Comparison of ENCODE assay signal across 21 cellular contexts in genomic region chr16:48958681-48959080, GRCh38.
DNase-seq lines count a peak whose midpoint lies in the region; ATAC-seq, FAIRE-seq and TF ChIP-seq lines count a peak whose summit lies in the region.
"Had no signal": no experiment of that assay in that cellular context is flagged by ENCODE, and none has a peak within 500 bp of the region (broad histone marks: within the 10 kb centered on the region; RNA-seq: fewer than 3 reads in every experiment).

No MANE protein-coding gene starts in this region.

- peaks cover 12% of the 10 kb centered on the region for H3K4me1 Mint-ChIP-seq in astrocyte (ENCODE audit: low read depth, unreplicated experiment)
- H3K4me1 Mint-ChIP-seq: CD8-positive, alpha-beta memory T cell had no signal

- no peaks in the 10 kb centered on the region for H3K79me2 ChIP-seq in astrocyte (ENCODE audit: insufficient read depth, low read length)
- no peaks in the 10 kb centered on the region for H3K79me2 ChIP-seq in HepG2 (ENCODE audit: insufficient read depth, low read length)

- no peak for TF ChIP-seq CTCF in heart left ventricle (IDR thresholded peaks at IDR 0.05)
- TF ChIP-seq CTCF in left ventricle myocardium inferior (IDR thresholded peaks at IDR 0.05; ENCODE audit: borderline replicate concordance), result no peak
- no peak for TF ChIP-seq CTCF in astrocyte (IDR thresholded peaks at IDR 0.05; ENCODE audit: insufficient read depth, low read depth, low read length)
- TF ChIP-seq CTCF in spleen (IDR thresholded peaks at IDR 0.05 in 8 of 11, conservative IDR thresholded peaks at IDR 0.05 in 3 of 11), result no peak
- no peak for TF ChIP-seq CTCF in HepG2 (CRISPR knock-in tag; IDR thresholded peaks at IDR 0.05)

- no peak overlapping the region for H3K9ac ChIP-seq in astrocyte (ENCODE audit: low read length)
- H3K9ac ChIP-seq in HepG2 (ENCODE audit: insufficient read depth, low read depth, low read length), result no peak overlapping the region

- H3K27me3 ChIP-seq in heart left ventricle (no peaks in the 10 kb centered on the region), left ventricle myocardium inferior (ENCODE audit: low read depth) (no peaks in the 10 kb centered on the region), astrocyte (ENCODE audit: insufficient read depth, low read length) (peaks cover 3% of the 10 kb centered on the region), spleen (replicated peaks in 1 of 7) (no peaks in the 10 kb centered on the region), HepG2 (ENCODE audit: control insufficient read depth in 1 of 2, insufficient read depth in 2 of 2, low read length in 2 of 2) (no peaks in the 10 kb centered on the region; a peak in 2 of 5 replicates)
- H3K27me3 ChIP-seq: Peyer's patch had no signal

- FAIRE-seq in astrocyte (lab: Jason Lieb, UNC), result no peak
- no peak for FAIRE-seq in HepG2 (lab: Jason Lieb, UNC)
- FAIRE-seq: GM19239, H54 had no signal

- no peak overlapping the region for H3K27ac Mint-ChIP-seq in astrocyte (ENCODE audit: unreplicated experiment)
- H3K27ac Mint-ChIP-seq: CD8-positive, alpha-beta memory T cell had no signal

- H3K36me3 ChIP-seq in heart left ventricle, result no peaks in the 10 kb centered on the region
- H3K36me3 ChIP-seq in left ventricle myocardium inferior, result no peaks in the 10 kb centered on the region
- H3K36me3 ChIP-seq in astrocyte (ENCODE audit: insufficient read depth, low read length), result no peaks in the 10 kb centered on the region
- H3K36me3 ChIP-seq in spleen, result no peaks in the 10 kb centered on the region
- H3K36me3 ChIP-seq in HepG2 (replicated peaks in 1 of 2; ENCODE audit: control insufficient read depth in 1 of 2, insufficient read depth in 2 of 2, low read length in 2 of 2), result no peaks in the 10 kb centered on the region
- H3K36me3 ChIP-seq: Peyer's patch had no signal

- no peaks in the 10 kb centered on the region for H4K20me1 ChIP-seq in astrocyte (ENCODE audit: insufficient read depth, low read length)
- H4K20me1 ChIP-seq in HepG2 (ENCODE audit: insufficient read depth, low read length), result no peaks in the 10 kb centered on the region

- CTCF ChIA-PET in HepG2 (lab: Yijun Ruan, JAX; ENCODE audit: low intra/inter-chr PET ratio, low total read pairs), result no interaction called here

- H3K4me3 ChIP-seq in heart left ventricle (no peak overlapping the region), left ventricle myocardium inferior (no peak overlapping the region), astrocyte (ENCODE audit: insufficient read depth, low read depth, low read length) (no peak overlapping the region), spleen (no peak overlapping the region), HepG2 (replicated peaks in 1 of 3; ENCODE audit: insufficient read depth in 1 of 3, low read depth in 2 of 3, low read length in 3 of 3) (no peak overlapping the region)
- H3K4me3 ChIP-seq: Peyer's patch had no signal

- no TSS peak for BruUV-seq in HepG2 (replicated peaks; lab: Mats Ljungman, UMichigan)

- H3K27ac ChIP-seq in heart left ventricle (peak overlapping the region in 1 of 12 donors; percentile 22), left ventricle myocardium inferior (replicated peaks) (no peak overlapping the region), astrocyte (ENCODE audit: low read depth, low read length) (no peak overlapping the region), spleen (no peak overlapping the region), HepG2 (ENCODE audit: extremely low read length, insufficient read depth, low read length) (no peak overlapping the region)
- H3K27ac ChIP-seq: C4-2B, Peyer's patch had no signal

- in situ Hi-C loops in HepG2 (cut with HindIII; ENCODE audit: extremely low pct_ligation_motif_present, low pct_unique_long_range_greater_than_20kb), result no loop called here

- peak; percentile 33 to 68 (median 49) for ATAC-seq in heart left ventricle
- ATAC-seq in left cardiac atrium, result peak; percentile 15 to 62
- no peak; the same call in 2 of the 3 replicates for ATAC-seq in HepG2

- WGBS in heart left ventricle, 4 donors, result 47 to 58% (median 48%) methylated on average over 5 of the region's 5 CpGs
- WGBS in spleen, 5 donors, result 76 to 87% (median 78%) methylated on average over 5 of the region's 5 CpGs
- WGBS in HepG2 (ENCODE audit: low lambda C conversion rate), result 13% methylated on average over 5 of the region's 5 CpGs

- DNase-seq in heart left ventricle (peak in 2 of 5 donors; percentile 33 to 37), left ventricle myocardium inferior (no peak), astrocyte (ENCODE audit: low read depth) (peak; percentile 44), left cardiac atrium (no peak), spleen (peak; percentile 22), mesenteric fat pad (ENCODE audit: low spot score) (no peak), HepG2 (ENCODE audit: low spot score) (no peak), iPS-NIHi7 (ENCODE audit: extremely low spot score) (no peak)
- DNase-seq: CD8-positive, alpha-beta memory T cell; GF-D8; KBM-7; NCI-H1092; NCI-H1436; NCI-H187 treated with DMSO at 0.1 percent for 48 hours; NCI-H2107; NCI-H510A; Peyer's patch; SHP77 had no signal

- H2AFZ ChIP-seq in astrocyte (ENCODE audit: low read depth, low read length) (no peak overlapping the region), HepG2 (ENCODE audit: low read length) (no peak overlapping the region)

- H3K4me2 ChIP-seq in astrocyte (ENCODE audit: low read length) (no peak overlapping the region), HepG2 (ENCODE audit: low read depth, low read length) (no peak overlapping the region)

- H3K4me1 ChIP-seq in heart left ventricle (peaks cover 0 to 36% (median 5%) of the 10 kb centered on the region in 12 donors), left ventricle myocardium inferior (peaks cover 22% of the 10 kb centered on the region), astrocyte (ENCODE audit: insufficient read depth, low read length) (peaks cover 9% of the 10 kb centered on the region), spleen (no peaks in the 10 kb centered on the region), HepG2 (ENCODE audit: insufficient read depth, low read length) (no peaks in the 10 kb centered on the region)
- H3K4me1 ChIP-seq: Peyer's patch had no signal

- H3K27me3 Mint-ChIP-seq in astrocyte (ENCODE audit: low read depth, unreplicated experiment), result peaks cover 6% of the 10 kb centered on the region
- H3K27me3 Mint-ChIP-seq: CD8-positive, alpha-beta memory T cell had no signal

- H3K9me3 ChIP-seq in heart left ventricle (no peaks in the 10 kb centered on the region), left ventricle myocardium inferior (replicated peaks) (no peaks in the 10 kb centered on the region), astrocyte (ENCODE audit: insufficient read depth, low read depth, low read length) (no peaks in the 10 kb centered on the region), spleen (peaks cover 0 to 7% (median 0%) of the 10 kb centered on the region in 8 donors), HepG2 (ENCODE audit: low read length) (peaks cover 13% of the 10 kb centered on the region)
- H3K9me3 ChIP-seq: Peyer's patch had no signal

- TF ChIP-seq POLR2A in heart left ventricle (IDR thresholded peaks at IDR 0.05), result no peak
- TF ChIP-seq POLR2A in spleen (IDR thresholded peaks at IDR 0.05), result no peak
- no peak for TF ChIP-seq POLR2A in HepG2 (IDR thresholded peaks at IDR 0.05; ENCODE audit: insufficient read depth in 1 of 2, low read depth in 2 of 2, low read length in 2 of 2)

- TF ChIP-seq RAD21 in HepG2 (CRISPR knock-in tag; IDR thresholded peaks at IDR 0.05), result no peak

- no peak overlapping the region for H3K4me3 Mint-ChIP-seq in astrocyte (ENCODE audit: unreplicated experiment)
- H3K4me3 Mint-ChIP-seq: CD8-positive, alpha-beta memory T cell had no signal

- POLR2A ChIA-PET in HepG2 (lab: Yijun Ruan, JAX), result no interaction called here

- no peak for TF ChIP-seq EP300 in HepG2 (IDR thresholded peaks at IDR 0.05; ENCODE audit: low read depth in 2 of 2, low read length in 2 of 2)
- no peak for TF ChIP-seq EP300 in HepG2 (CRISPR knock-in tag; IDR thresholded peaks at IDR 0.05; ENCODE audit: borderline replicate concordance)

- intact Hi-C loops in heart left ventricle (cut with DNase I) (no loop called here), left ventricle myocardium inferior (cut with micrococcal nuclease) (no loop called here), left cardiac atrium (cut with DNase I) (no loop called here), spleen (cut with DNase I; ENCODE audit: low total_unique reads) (no loop called here), HepG2 (cut with micrococcal nuclease; ENCODE audit: unreplicated experiment) (no loop called here)

- H3K9me3 Mint-ChIP-seq in astrocyte (ENCODE audit: unreplicated experiment), result no peaks in the 10 kb centered on the region

- H3K36me3 Mint-ChIP-seq in astrocyte (ENCODE audit: low read depth, unreplicated experiment), result no peaks in the 10 kb centered on the region
- H3K36me3 Mint-ChIP-seq: CD8-positive, alpha-beta memory T cell had no signal

TF ChIP-seq in HepG2, 621 proteins besides CTCF, POLR2A, EP300 and RAD21 (continues in another document):
- TF ChIP-seq, protein P1, sequence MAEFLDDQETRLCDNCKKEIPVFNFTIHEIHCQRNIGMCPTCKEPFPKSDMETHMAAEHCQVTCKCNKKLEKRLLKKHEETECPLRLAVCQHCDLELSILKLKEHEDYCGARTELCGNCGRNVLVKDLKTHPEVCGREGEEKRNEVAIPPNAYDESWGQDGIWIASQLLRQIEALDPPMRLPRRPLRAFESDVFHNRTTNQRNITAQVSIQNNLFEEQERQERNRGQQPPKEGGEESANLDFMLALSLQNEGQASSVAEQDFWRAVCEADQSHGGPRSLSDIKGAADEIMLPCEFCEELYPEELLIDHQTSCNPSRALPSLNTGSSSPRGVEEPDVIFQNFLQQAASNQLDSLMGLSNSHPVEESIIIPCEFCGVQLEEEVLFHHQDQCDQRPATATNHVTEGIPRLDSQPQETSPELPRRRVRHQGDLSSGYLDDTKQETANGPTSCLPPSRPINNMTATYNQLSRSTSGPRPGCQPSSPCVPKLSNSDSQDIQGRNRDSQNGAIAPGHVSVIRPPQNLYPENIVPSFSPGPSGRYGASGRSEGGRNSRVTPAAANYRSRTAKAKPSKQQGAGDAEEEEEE (CRISPR knock-in tag; IDR thresholded peaks at IDR 0.05; ENCODE audit: borderline replicate concordance), result no peak
- TF ChIP-seq ZNF264 (CRISPR knock-in tag; IDR thresholded peaks at IDR 0.05) (no peak), ZNF18 (CRISPR knock-in tag; IDR thresholded peaks at IDR 0.05; ENCODE audit: insufficient replicate concordance) (no peak), ZNF510 (CRISPR knock-in tag; IDR thresholded peaks at IDR 0.05; ENCODE audit: low read depth) (no peak), ZNF317 (CRISPR knock-in tag; IDR thresholded peaks at IDR 0.05) (no peak)

Comparison
In these comparisons a context has a peak if more than half of its experiments do, and no peak if none do; other contexts are left out.
1. DNase-seq: peak in astrocyte (single experiment) and spleen (single experiment); none in left ventricle myocardium inferior (single experiment), left cardiac atrium (single experiment), mesenteric fat pad (single experiment), HepG2 (single experiment) and iPS-NIHi7 (single experiment).